10 cellular contexts compared by ENCODE assay signal in the genomic region with DNA sequence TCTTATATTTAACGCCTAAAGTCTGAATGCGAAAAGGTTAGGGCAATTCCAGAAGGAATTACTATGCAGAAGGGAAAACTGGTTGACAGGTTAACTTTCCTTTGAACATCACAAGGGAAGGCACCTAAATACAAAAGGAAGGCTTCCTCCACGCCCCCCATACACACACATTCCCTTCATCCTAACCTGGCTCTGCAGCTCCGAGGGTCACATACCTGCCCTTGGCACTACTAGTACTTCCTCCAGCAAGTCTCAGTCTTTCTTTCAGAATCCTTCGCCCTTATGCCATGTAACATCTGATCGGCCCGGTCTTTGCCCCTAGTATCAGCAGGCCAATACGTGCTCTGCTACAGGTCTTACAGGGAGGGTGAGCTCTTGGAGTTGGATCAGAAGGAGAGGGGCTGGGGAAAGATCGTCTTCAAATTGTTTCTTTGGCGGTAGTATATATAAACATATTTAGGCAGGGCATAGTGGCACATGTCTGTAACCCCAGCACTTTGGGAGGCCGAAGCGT. TPM values are rescaled to one million over a fixed set of nuclear protein-coding genes. Genes with fewer than 3 reads are reported as not detected.
DNase-seq lines count a peak whose midpoint lies in the region; ATAC-seq, FAIRE-seq and TF ChIP-seq lines count a peak whose summit lies in the region.
"Had no signal": no experiment of that assay in that cellular context is flagged by ENCODE, and none has a peak within 500 bp of the region (broad histone marks: within the 10 kb centered on the region; RNA-seq: fewer than 3 reads in every experiment).

No MANE protein-coding gene starts in this region.

- no peak for ATAC-seq in pancreas
- ATAC-seq in HG03565 (IDR thresholded peaks at IDR 0.05; ENCODE audit: unreplicated experiment): no peak
- ATAC-seq in GM21619 (IDR thresholded peaks at IDR 0.05; ENCODE audit: unreplicated experiment): no peak
- no peak for ATAC-seq in HG03439 (IDR thresholded peaks at IDR 0.05; ENCODE audit: unreplicated experiment)

- DNase-seq in NCI-H146 treated with DMSO at 0.1 percent for 48 hours (lab: John Stamatoyannopoulos, UW; ENCODE audit: unreplicated experiment): peak; percentile 40
- no peak for DNase-seq in dorsolateral prefrontal cortex
- no peak for DNase-seq in pancreas
- no peak for DNase-seq in NCI-H1436 (lab: John Stamatoyannopoulos, UW)

- no peak for FAIRE-seq in pancreas (lab: Jason Lieb, UNC)

- H3K27me3 ChIP-seq in dorsolateral prefrontal cortex (no peaks in the 10 kb centered on the region), pancreas (no peaks in the 10 kb centered on the region)
- H3K27me3 ChIP-seq: MG63, SJSA1 had no signal

- 75 to 76% methylated on average over 12 of the region's 12 CpGs for WGBS in pancreas, 2 donors

- H3K9me3 ChIP-seq in ES-I3 (ENCODE audit: control insufficient read depth, insufficient read depth, low read length): no peaks in the 10 kb centered on the region
- no peaks in the 10 kb centered on the region for H3K9me3 ChIP-seq in pancreas
- H3K9me3 ChIP-seq: MG63, SJSA1 had no signal

- intact Hi-C loops in dorsolateral prefrontal cortex (cut with DNase I) (loop anchor here (2.0 to 5.0 kb wide), 4 partner anchors 13 to 100 kb away; partner anchors contain the start of gene CCT5 (in 2 of the 2)), pancreas (cut with DNase I) (no loop called here)

- H3K27ac ChIP-seq in dorsolateral prefrontal cortex (peak overlapping the region in 52 of 59 donors; percentile 29 to 99 (median 95)), pancreas (peak overlapping the region in 3 of 4 donors; percentile 92 to 100 (median 99))

- TF ChIP-seq CTCF in dorsolateral prefrontal cortex (IDR thresholded peaks at IDR 0.05 in 54 of 56, conservative IDR thresholded peaks at IDR 0.05 in 2 of 56; ENCODE audit: low read depth in 1 of 56, partially characterized antibody in 56 of 56) (no peak), pancreas (IDR thresholded peaks at IDR 0.05) (no peak)

- peak overlapping the region; percentile 99; the same call in 1 of the 2 replicates for H3K9ac ChIP-seq in ES-I3 (ENCODE audit: low read depth, low read length)

- H3K4me1 ChIP-seq in ES-I3 (ENCODE audit: insufficient read depth, low read length) (peaks cover 14% of the 10 kb centered on the region), pancreas (peaks cover 5 to 23% (median 8%) of the 10 kb centered on the region in 3 donors)

- H3K36me3 ChIP-seq in ES-I3 (ENCODE audit: insufficient read depth, low read length): no peaks in the 10 kb centered on the region
- no peaks in the 10 kb centered on the region for H3K36me3 ChIP-seq in pancreas

- H3K4me3 ChIP-seq in dorsolateral prefrontal cortex (peak overlapping the region in 28 of 59 donors; percentile 77 to 99 (median 91)), pancreas (no peak overlapping the region)

RNA-seq across cellular contexts. Expression of gene MARCHF6, which starts 1.6 kb away (rescaled TPM):
- total RNA-seq in dorsolateral prefrontal cortex (100 to 1,000 TPM; 195 to 408 (median 303) TPM), pancreas (100 to 1,000 TPM in 1 of 6 donors, 10 to 100 TPM in 5; 72.4 to 105 (median 83.3) TPM)
- polyA plus RNA-seq in pancreas: 10 to 100 TPM; 68.5 to 88.4 TPM

RNA-seq across cellular contexts. Expression of gene CMBL, which starts 44.2 kb away (rescaled TPM):
- 10 to 100 TPM; 16.2 to 42.6 (median 28.5) TPM for total RNA-seq in dorsolateral prefrontal cortex
- 10 to 100 TPM; 10.8 to 20.3 (median 11.7) TPM for total RNA-seq in pancreas
- polyA plus RNA-seq in pancreas: 10 to 100 TPM in 1 of 2 donors, 1 to 10 TPM in 1; 6.2 to 11.4 TPM

Comparison
In these comparisons a context has a peak if more than half of its experiments do, and no peak if none do; other contexts are left out.
1. intact Hi-C loops: an anchor here in dorsolateral prefrontal cortex (2.0 to 5.0 kb wide); none called in pancreas.